In genomic region chr4:95563638-95564337, GRCh38 we compare ENCODE assay signal across 14 cellular contexts. TPM values are rescaled to one million over a fixed set of nuclear protein-coding genes. Genes with fewer than 3 reads are reported as not detected.
DNase-seq lines count a peak whose midpoint lies in the region; ATAC-seq and TF ChIP-seq lines count a peak whose summit lies in the region.
"Had no signal": no experiment of that assay in that cellular context is flagged by ENCODE, and none has a peak within 500 bp of the region (broad histone marks: within the 10 kb centered on the region; RNA-seq: fewer than 3 reads in every experiment).

No MANE protein-coding gene starts in this region.

- peak; percentile 72 for ATAC-seq in GM23338
- ATAC-seq in GM21528 (IDR thresholded peaks at IDR 0.05; ENCODE audit: low FRiP score, unreplicated experiment): no peak
- ATAC-seq: A549, K562 had no signal

- H4K8ac ChIP-seq in mesendoderm (ENCODE audit: low read depth, low read length): no peak overlapping the region

- no peak overlapping the region for H2AK5ac ChIP-seq in mesendoderm (ENCODE audit: low read length)

- peaks cover 6% of the 10 kb centered on the region for H3K4me1 Mint-ChIP-seq in GM23338
- no peaks in the 10 kb centered on the region for H3K4me1 Mint-ChIP-seq in type B pancreatic cell (ENCODE audit: unreplicated experiment)
- H3K4me1 Mint-ChIP-seq: CD14-positive monocyte; CD8-positive, alpha-beta memory T cell had no signal

- DNase-seq in GM23338 (ENCODE audit: low spot score): peak; percentile 5
- peak; percentile 6 for DNase-seq in mesendoderm
- no peak for DNase-seq in type B pancreatic cell (ENCODE audit: extremely low spot score, unreplicated experiment)
- DNase-seq in activated CD8-positive, alpha-beta memory T cell treated with anti-CD3 and anti-CD28 coated beads for 24 hours: no peak
- DNase-seq: CD8-positive, alpha-beta memory T cell; DMS79 treated with DMSO at 0.1 percent for 48 hours; GDM1; H7 had no signal

- H3K23ac ChIP-seq in mesendoderm (ENCODE audit: low read length): no peak overlapping the region

- no peak overlapping the region for H3K4ac ChIP-seq in mesendoderm (ENCODE audit: low read depth, low read length)

- H3K4me2 ChIP-seq in GM23338 (no peak overlapping the region), mesendoderm (ENCODE audit: low read length) (no peak overlapping the region)
- H3K4me2 ChIP-seq: A549 had no signal

- H2BK120ac ChIP-seq in mesendoderm (ENCODE audit: low read depth, low read length): no peak overlapping the region

- no peaks in the 10 kb centered on the region for H4K20me1 ChIP-seq in GM23338 (replicated peaks; ENCODE audit: insufficient read depth)

- no peak overlapping the region for H3K56ac ChIP-seq in mesendoderm (ENCODE audit: low read length)

- no peak overlapping the region for H3K4me3 ChIP-seq in GM23338
- H3K4me3 ChIP-seq in mesendoderm (ENCODE audit: low read length): no peak overlapping the region
- H3K4me3 ChIP-seq: A549, K562 had no signal

- H3K4me1 ChIP-seq in GM23338 (ENCODE audit: insufficient read depth): no peaks in the 10 kb centered on the region
- no peaks in the 10 kb centered on the region for H3K4me1 ChIP-seq in mesendoderm (ENCODE audit: control insufficient read depth, low read depth, low read length)
- H3K4me1 ChIP-seq: A549 had no signal

- H2AFZ ChIP-seq in GM23338: peak overlapping the region; percentile 68; the same call in 1 of the 2 replicates

- H3K9me3 Mint-ChIP-seq in GM23338 (no peaks in the 10 kb centered on the region), type B pancreatic cell (peaks cover 4% of the 10 kb centered on the region)

- WGBS in mesendoderm (ENCODE audit: extremely low coverage, insufficient coverage, low lambda C conversion rate): no CpG with 5 or more reads among the region's 2 CpGs

- no peaks in the 10 kb centered on the region for H3K27me3 Mint-ChIP-seq in GM23338 (ENCODE audit: insufficient read depth, low read depth, poor library complexity)
- no peaks in the 10 kb centered on the region for H3K27me3 Mint-ChIP-seq in type B pancreatic cell
- H3K27me3 Mint-ChIP-seq: CD8-positive, alpha-beta memory T cell had no signal

- H3K27ac ChIP-seq in GM23338 (ENCODE audit: low read depth) (no peak overlapping the region), VCaP (peak overlapping the region; percentile 37), mesendoderm (ENCODE audit: low read depth, low read length) (no peak overlapping the region)
- H3K27ac ChIP-seq: A549 had no signal

- no peak overlapping the region for H3K9ac ChIP-seq in mesendoderm (ENCODE audit: low read length)

- H3K27ac Mint-ChIP-seq in GM23338: no peak overlapping the region
- H3K27ac Mint-ChIP-seq in type B pancreatic cell: no peak overlapping the region
- H3K27ac Mint-ChIP-seq: CD14-positive monocyte; CD8-positive, alpha-beta memory T cell had no signal

- no peaks in the 10 kb centered on the region for H3K79me1 ChIP-seq in mesendoderm (ENCODE audit: low read length)

- H3K9me2 ChIP-seq in GM23338 (ENCODE audit: insufficient read depth): peaks cover 11% of the 10 kb centered on the region

- no peaks in the 10 kb centered on the region for H3F3A ChIP-seq in GM23338 (replicated peaks; ENCODE audit: low read depth)

- H2BK5ac ChIP-seq in mesendoderm (ENCODE audit: low read length): no peak overlapping the region

- H4K5ac ChIP-seq in mesendoderm (ENCODE audit: low read length): no peak overlapping the region

- H2BK15ac ChIP-seq in mesendoderm (replicated peaks; ENCODE audit: low read depth): no peak overlapping the region

- no peak for TF ChIP-seq CTCF in GM23338 (conservative IDR thresholded peaks at IDR 0.05; ENCODE audit: low read depth in 2 of 2)
- no peak for TF ChIP-seq CTCF in VCaP (conservative IDR thresholded peaks at IDR 0.05)
- peak; percentile 19 for TF ChIP-seq CTCF in type B pancreatic cell (conservative IDR thresholded peaks at IDR 0.05)

- H3K27me3 ChIP-seq in GM23338 (ENCODE audit: insufficient read depth): no peaks in the 10 kb centered on the region
- H3K27me3 ChIP-seq in mesendoderm (ENCODE audit: insufficient read depth, low read length, poor library complexity): no peaks in the 10 kb centered on the region

- no peaks in the 10 kb centered on the region; the same call in 2 of the 3 replicates for H3K36me3 Mint-ChIP-seq in GM23338 (ENCODE audit: low read depth)
- H3K36me3 Mint-ChIP-seq in type B pancreatic cell: no peaks in the 10 kb centered on the region
- H3K36me3 Mint-ChIP-seq: CD14-positive monocyte; CD8-positive, alpha-beta memory T cell had no signal

- no peak overlapping the region for H3K18ac ChIP-seq in mesendoderm (ENCODE audit: low read length)

- H3K36me3 ChIP-seq in GM23338 (ENCODE audit: insufficient read depth) (no peaks in the 10 kb centered on the region), mesendoderm (ENCODE audit: control insufficient read depth, insufficient read depth, low read length) (no peaks in the 10 kb centered on the region)

- H3K79me2 ChIP-seq in GM23338 (replicated peaks; ENCODE audit: insufficient read depth) (no peaks in the 10 kb centered on the region), mesendoderm (ENCODE audit: control insufficient read depth, insufficient read depth, low read length) (no peaks in the 10 kb centered on the region)

- H3K4me3 Mint-ChIP-seq in GM23338 (no peak overlapping the region), type B pancreatic cell (no peak overlapping the region)
- H3K4me3 Mint-ChIP-seq: CD14-positive monocyte had no signal

TF ChIP-seq in GM23338, 12 proteins besides CTCF, POLR2A, EP300 and RAD21 (continues in another document):
- TF ChIP-seq ZNF331 (CRISPR knock-in tag; IDR thresholded peaks at IDR 0.05; ENCODE audit: low read depth) (no peak), JUNB (IDR thresholded peaks at IDR 0.05; ENCODE audit: unreplicated experiment) (no peak), ZNF114 (CRISPR knock-in tag; IDR thresholded peaks at IDR 0.05) (no peak), CREB1 (CRISPR knock-in tag; IDR thresholded peaks at IDR 0.05; ENCODE audit: low read depth) (no peak), STAT1 (IDR thresholded peaks at IDR 0.05; ENCODE audit: unreplicated experiment) (no peak), EZH2 (IDR thresholded peaks at IDR 0.05; ENCODE audit: low read depth, unreplicated experiment) (no peak), ETS1 (IDR thresholded peaks at IDR 0.05) (no peak), REST (IDR thresholded peaks at IDR 0.05; ENCODE audit: unreplicated experiment) (no peak), POLR2AphosphoS5 (IDR thresholded peaks at IDR 0.05; ENCODE audit: low read depth) (no peak)

RNA-seq across cellular contexts. Expression of gene UNC5C, which starts 15.0 kb away (rescaled TPM):
- total RNA-seq in GM23338 (2014; rRNA removed; shearing (Covaris generic)): 0.12 and 0.21 TPM in 2 replicates
- 0.08 and 0.16 TPM in 2 replicates for polyA plus RNA-seq in GM23338 (2016; fragmentation: Nextera tagmentation; extraction: Ambion mirVana)
- 0.29 TPM for polyA plus RNA-seq in mesendoderm (2013, experiment 1 of 2)
- polyA plus RNA-seq in mesendoderm (2013, experiment 2 of 2): 0.29 TPM
- 20.5 and 95.0 TPM in 2 replicates for total RNA-seq in type B pancreatic cell (ENCODE audit: low replicate concordance)
- total RNA-seq: CD8-positive, alpha-beta memory T cell had no signal
- polyA plus RNA-seq: BJ; CD14-positive monocyte; CD8-positive, alpha-beta memory T cell had no signal

Comparison
In these comparisons a context has a peak if more than half of its experiments do, and no peak if none do; other contexts are left out.
1. DNase-seq: peak in GM23338 (single experiment) and mesendoderm (single experiment); none in type B pancreatic cell (single experiment) and activated CD8-positive, alpha-beta memory T cell treated with anti-CD3 and anti-CD28 coated beads for 24 hours (single experiment).
2. RNA of gene UNC5C, which starts 15.0 kb away (total RNA-seq): 20.5 to 95.0 TPM in type B pancreatic cell; 0.12 to 0.21 TPM in GM23338; every median in the first group is over 10 times any median in the second.